In the genomic region with DNA sequence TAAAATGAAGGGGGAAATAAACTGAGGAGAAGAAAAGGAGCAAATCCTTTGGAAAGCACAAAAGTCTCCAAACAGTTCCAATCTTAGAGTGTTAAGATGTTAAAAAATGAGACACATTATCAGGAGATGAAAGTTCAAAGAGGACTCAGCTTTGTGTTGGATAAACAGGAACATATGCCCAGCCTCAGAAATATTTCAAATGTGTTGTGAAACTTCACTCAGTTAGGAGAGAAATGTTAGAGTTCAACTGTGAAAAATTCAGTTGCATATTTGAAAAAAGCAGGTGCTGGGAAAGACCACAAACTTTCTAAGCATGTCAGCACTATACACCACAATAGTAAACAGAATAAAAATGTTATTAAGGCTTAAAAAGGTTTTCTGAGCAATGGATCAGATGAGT, we compare ENCODE assay signal across 21 cellular contexts.
DNase-seq lines count a peak whose midpoint lies in the region; ATAC-seq and TF ChIP-seq lines count a peak whose summit lies in the region.
"Had no signal": no experiment of that assay in that cellular context is flagged by ENCODE, and none has a peak within 500 bp of the region (broad histone marks: within the 10 kb centered on the region; RNA-seq: fewer than 3 reads in every experiment).

No MANE protein-coding gene starts in this region.

- H4K20me1 ChIP-seq in KMS-11 (ENCODE audit: insufficient read depth): no peaks in the 10 kb centered on the region

- H2AFZ ChIP-seq in KMS-11 (ENCODE audit: low read depth): peak overlapping the region; percentile 31; the same call in 1 of the 2 replicates

- H3K4me3 ChIP-seq in KMS-11 (IDR thresholded peaks at IDR 0.05; ENCODE audit: insufficient read depth, low read depth, low read length) (no peak overlapping the region), cardiac fibroblast (replicated peaks in 1 of 2; ENCODE audit: low read depth in 2 of 2, low read length in 2 of 2) (no peak overlapping the region)
- H3K4me3 ChIP-seq: K562 had no signal

- peaks cover 27% of the 10 kb centered on the region for H3K4me1 ChIP-seq in KMS-11 (ENCODE audit: low read depth, poor library complexity, severe bottlenecking)

- no peak overlapping the region for H3K9ac ChIP-seq in KMS-11

- peak overlapping the region; percentile 69 for H3K27ac ChIP-seq in KMS-11

- TF ChIP-seq CTCF in KMS-11 (conservative IDR thresholded peaks at IDR 0.05; ENCODE audit: low read depth, low read length) (no peak), cardiac fibroblast (IDR thresholded peaks at IDR 0.05; ENCODE audit: low read depth, low read length) (no peak)

- H3K4me2 ChIP-seq in KMS-11: peak overlapping the region; percentile 82

- ATAC-seq in GM19463 (IDR thresholded peaks at IDR 0.05; ENCODE audit: unreplicated experiment): no peak
- ATAC-seq: K562 had no signal

- peak; percentile 14 for DNase-seq in AG20443 (ENCODE audit: low spot score)
- DNase-seq in cardiac fibroblast (ENCODE audit: low read depth in 2 of 2): peak; percentile 8 to 30
- DNase-seq in iris pigment epithelial cell (ENCODE audit: low read depth): peak; percentile 87
- no peak for DNase-seq in activated naive CD4-positive, alpha-beta T cell treated with anti-CD3 and anti-CD28 coated beads, Interleukin-2, amount 50 U/mL, for 16 hours
- DNase-seq in iPS-NIHi11 (ENCODE audit: low spot score): no peak
- DNase-seq in SW480 (ENCODE audit: low spot score): no peak
- DNase-seq: COR-L47; DMS153; EL; GOT3; NCI-H1436; NCI-H2029; NCI-H2171; NCI-H446; NCI-H69; NK-92 treated with Interleukin-12 subunit alpha and Interleukin-12 subunit beta, amount 100 ng/mL, for 24 hours; OCI-M1; SHP77 treated with DMSO at 0.1 percent for 48 hours had no signal

- H3K79me2 ChIP-seq in KMS-11 (ENCODE audit: insufficient read depth, low read depth): no peaks in the 10 kb centered on the region

- no peaks in the 10 kb centered on the region for H3K36me3 ChIP-seq in KMS-11 (ENCODE audit: insufficient read depth)

- H3K27me3 ChIP-seq in KMS-11 (ENCODE audit: insufficient read depth, low read depth): no peaks in the 10 kb centered on the region

Comparison
In these comparisons a context has a peak if more than half of its experiments do, and no peak if none do; other contexts are left out.
1. DNase-seq: peak in AG20443 (single experiment), cardiac fibroblast (2 of 2) and iris pigment epithelial cell (single experiment); none in activated naive CD4-positive, alpha-beta T cell treated with anti-CD3 and anti-CD28 coated beads, Interleukin-2, amount 50 U/mL, for 16 hours (single experiment), iPS-NIHi11 (single experiment) and SW480 (single experiment).